9 cellular contexts compared by ENCODE assay signal in genomic region chr1:171081220-171081993, GRCh38. TPM values are rescaled to one million over a fixed set of nuclear protein-coding genes. Genes with fewer than 3 reads are reported as not detected.
DNase-seq lines count a peak whose midpoint lies in the region; ATAC-seq and TF ChIP-seq lines count a peak whose summit lies in the region.
"Had no signal": no experiment of that assay in that cellular context is flagged by ENCODE, and none has a peak within 500 bp of the region (broad histone marks: within the 10 kb centered on the region; RNA-seq: fewer than 3 reads in every experiment).

No MANE protein-coding gene starts in this region.

- no peaks in the 10 kb centered on the region for H3K36me3 Mint-ChIP-seq in activated T-cell treated with anti-CD3 and anti-CD28 coated beads, Interleukin-2, amount 50 U/mL, for 4 hours (ENCODE audit: insufficient read depth)
- H3K36me3 Mint-ChIP-seq: naive B cell had no signal

- no peaks in the 10 kb centered on the region for H3K36me3 ChIP-seq in Peyer's patch

- H3K9me3 Mint-ChIP-seq in activated T-cell treated with anti-CD3 and anti-CD28 coated beads, Interleukin-2, amount 50 U/mL, for 4 hours: no peaks in the 10 kb centered on the region

- H3K4me1 Mint-ChIP-seq in activated T-cell treated with anti-CD3 and anti-CD28 coated beads, Interleukin-2, amount 50 U/mL, for 4 hours (ENCODE audit: low read depth): no peaks in the 10 kb centered on the region
- H3K4me1 Mint-ChIP-seq: naive B cell had no signal

- ATAC-seq in GM19351 (IDR thresholded peaks at IDR 0.05; ENCODE audit: unreplicated experiment): peak; percentile 48
- no peak for ATAC-seq in activated T-cell treated with anti-CD3 and anti-CD28 coated beads, Interleukin-2, amount 50 U/mL, for 4 hours
- ATAC-seq in GM18868 (IDR thresholded peaks at IDR 0.05; ENCODE audit: unreplicated experiment): no peak

- peak overlapping the region in 2 of 4 donors; percentile 3 to 12 for H3K27ac ChIP-seq in Peyer's patch

- TF ChIP-seq CTCF in Peyer's patch (IDR thresholded peaks at IDR 0.05) (peak in 5 of 6 experiments; percentile 13 to 68 (median 61)), fibroblast of mammary gland (conservative IDR thresholded peaks at IDR 0.05; ENCODE audit: control insufficient read depth, insufficient read depth, low read depth, low read length) (peak; percentile 53)

- H3K27me3 Mint-ChIP-seq in activated T-cell treated with anti-CD3 and anti-CD28 coated beads, Interleukin-2, amount 50 U/mL, for 4 hours (ENCODE audit: low read depth): peaks cover 5% of the 10 kb centered on the region

- no peak overlapping the region for H3K4me3 Mint-ChIP-seq in activated T-cell treated with anti-CD3 and anti-CD28 coated beads, Interleukin-2, amount 50 U/mL, for 4 hours
- H3K4me3 Mint-ChIP-seq: naive B cell had no signal

- DNase-seq in Peyer's patch (no peak), fibroblast of mammary gland (ENCODE audit: low read depth) (peak; percentile 81), renal cortical epithelial cell (ENCODE audit: low read depth) (peak; percentile 52), epidermal melanocyte (ENCODE audit: insufficient read length, low spot score) (no peak), NCI-H1930 (lab: John Stamatoyannopoulos, UW) (no peak)
- DNase-seq in activated T-cell treated with anti-CD3 and anti-CD28 coated beads, Interleukin-2, amount 50 U/mL, for 4 hours: no peak
- DNase-seq: naive B cell had no signal

- TF ChIP-seq POLR2A in Peyer's patch (IDR thresholded peaks at IDR 0.05): no peak

- no peaks in the 10 kb centered on the region for H3K27me3 ChIP-seq in Peyer's patch

- H3K4me1 ChIP-seq in Peyer's patch: peaks cover 0 to 6% (median 0%) of the 10 kb centered on the region in 4 donors

- no peak overlapping the region for H3K4me3 ChIP-seq in Peyer's patch
- no peak overlapping the region for H3K4me3 ChIP-seq in fibroblast of mammary gland (ENCODE audit: control insufficient read depth, low read depth, low read length)

- no peaks in the 10 kb centered on the region for H3K9me3 ChIP-seq in Peyer's patch

RNA-seq across cellular contexts. Expression of gene FMO3, which starts 9.3 kb away (rescaled TPM):
- total RNA-seq in Peyer's patch (10 to 100 TPM in 1 of 4 donors, 1 to 10 TPM in 1, not detected in 2; 3.2 to 14.0 TPM), renal cortical epithelial cell (0.05 TPM in 1 of 2 replicates, not detected in the other)
- not detected for total RNA-seq in activated T-cell treated with anti-CD3 and anti-CD28 coated beads, Interleukin-2, amount 50 U/mL, for 4 hours

Comparison
In these comparisons a context has a peak if more than half of its experiments do, and no peak if none do; other contexts are left out.
1. DNase-seq: peak in fibroblast of mammary gland (single experiment) and renal cortical epithelial cell (single experiment); none in Peyer's patch (0 of 3), activated T-cell treated with anti-CD3 and anti-CD28 coated beads, Interleukin-2, amount 50 U/mL, for 4 hours (single experiment), epidermal melanocyte (single experiment) and NCI-H1930 (0 of 2).